13 cellular contexts compared by ENCODE assay signal in the genomic region with DNA sequence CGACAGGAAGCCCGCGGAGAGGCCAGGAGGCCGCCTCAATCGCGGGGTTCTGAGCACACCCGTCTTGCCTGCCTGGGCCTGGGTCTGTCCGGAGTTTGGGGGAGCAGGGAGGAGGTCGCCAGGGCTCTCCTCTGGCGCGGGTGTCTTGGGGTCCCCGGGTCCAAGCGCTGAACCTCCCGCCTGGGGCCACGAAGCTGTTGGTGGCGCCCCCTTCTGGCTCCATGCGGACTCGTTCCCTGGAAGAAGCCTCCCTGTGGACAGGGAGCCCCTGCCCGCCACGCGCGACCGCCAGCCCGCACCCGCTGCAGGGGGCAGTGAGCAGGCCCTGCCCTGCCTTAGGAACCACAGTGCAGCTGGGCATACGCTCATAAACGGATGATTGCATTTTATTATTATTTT. TPM values are rescaled to one million over a fixed set of nuclear protein-coding genes. Genes with fewer than 3 reads are reported as not detected.
DNase-seq lines count a peak whose midpoint lies in the region; ATAC-seq, FAIRE-seq and TF ChIP-seq lines count a peak whose summit lies in the region.
"Had no signal": no experiment of that assay in that cellular context is flagged by ENCODE, and none has a peak within 500 bp of the region (broad histone marks: within the 10 kb centered on the region; RNA-seq: fewer than 3 reads in every experiment).

No MANE protein-coding gene starts in this region.

- FAIRE-seq in bronchial epithelial cell (lab: Jason Lieb, UNC): no peak
- FAIRE-seq: GM12892 had no signal

- H3K79me2 ChIP-seq in DND-41 (ENCODE audit: insufficient read depth, low read length): no peaks in the 10 kb centered on the region

- no peak overlapping the region for H3K4me3 Mint-ChIP-seq in osteocyte (ENCODE audit: unreplicated experiment)

- H3K27ac ChIP-seq in DND-41 (ENCODE audit: low read length): no peak overlapping the region
- H3K27ac ChIP-seq: SK-N-MC had no signal

- ATAC-seq in DND-41 (ENCODE audit: insufficient read depth, low read depth) (no peak), GM21825 (IDR thresholded peaks at IDR 0.05; ENCODE audit: unreplicated experiment) (no peak)

- H3K27me3 ChIP-seq in DND-41 (ENCODE audit: insufficient read depth, low read length, poor library complexity) (no peaks in the 10 kb centered on the region), bronchial epithelial cell (ENCODE audit: control insufficient read depth, insufficient read depth, low read length) (no peaks in the 10 kb centered on the region)

- H3K9me3 Mint-ChIP-seq in osteocyte (ENCODE audit: unreplicated experiment): no peaks in the 10 kb centered on the region

- no peak overlapping the region for H3K4me2 ChIP-seq in DND-41 (ENCODE audit: insufficient read depth, low read length)

- no peak overlapping the region for H3K4me3 ChIP-seq in DND-41 (ENCODE audit: low read depth in 1 of 2, low read length in 2 of 2)
- H3K4me3 ChIP-seq in HFF-Myc (replicated peaks; ENCODE audit: low read depth, low read length): no peak overlapping the region
- H3K4me3 ChIP-seq in bronchial epithelial cell (ENCODE audit: low read depth, low read length): no peak overlapping the region
- H3K4me3 ChIP-seq: SK-N-MC had no signal

- DNase-seq in DND-41 (no peak), HFF-Myc (ENCODE audit: extremely low read depth, low read depth) (no peak), bronchial epithelial cell (ENCODE audit: low read depth) (no peak), osteocyte (ENCODE audit: extremely low spot score, unreplicated experiment) (no peak), NCI-H524 treated with DMSO at 0.1 percent for 48 hours (lab: John Stamatoyannopoulos, UW) (no peak), hippocampal formation (lab: John Stamatoyannopoulos, UW) (no peak)
- DNase-seq: activated CD4-positive, alpha-beta T cell treated with anti-CD3 and anti-CD28 coated beads, Interleukin-2, amount 50 U/mL, for 1 hour; Calu3; NCI-H1092; NCI-H526 had no signal

- no peak overlapping the region for H3K9ac ChIP-seq in DND-41 (ENCODE audit: low read depth, low read length)

- H3K4me1 Mint-ChIP-seq in osteocyte (ENCODE audit: unreplicated experiment): peaks cover 20% of the 10 kb centered on the region

- H3K27ac Mint-ChIP-seq in osteocyte (ENCODE audit: unreplicated experiment): no peak overlapping the region

- H3K36me3 ChIP-seq in DND-41 (ENCODE audit: insufficient read depth, low read length) (no peaks in the 10 kb centered on the region), bronchial epithelial cell (ENCODE audit: control insufficient read depth, insufficient read depth, low read length) (no peaks in the 10 kb centered on the region)

- TF ChIP-seq CTCF in DND-41 (IDR thresholded peaks at IDR 0.05; ENCODE audit: borderline replicate concordance, extremely low read depth, low read length, poor library complexity, severe bottlenecking): peak; percentile 41
- peak; percentile 11 for TF ChIP-seq CTCF in HFF-Myc (IDR thresholded peaks at IDR 0.05; ENCODE audit: low read depth, low read length, missing control alignments)
- TF ChIP-seq CTCF in bronchial epithelial cell (IDR thresholded peaks at IDR 0.05; ENCODE audit: insufficient read depth, low read length, severe bottlenecking): peak; percentile 36
- TF ChIP-seq CTCF in osteocyte (IDR thresholded peaks at IDR 0.05): peak; percentile 31

- H4K20me1 ChIP-seq in DND-41 (ENCODE audit: insufficient read depth, low read length): no peaks in the 10 kb centered on the region

- no peaks in the 10 kb centered on the region for H3K9me3 ChIP-seq in DND-41 (ENCODE audit: insufficient read depth, low read length, severe bottlenecking)

- H3K36me3 Mint-ChIP-seq in osteocyte (ENCODE audit: unreplicated experiment): no peaks in the 10 kb centered on the region

- no peaks in the 10 kb centered on the region for H3K27me3 Mint-ChIP-seq in osteocyte (ENCODE audit: unreplicated experiment)

- H3K4me1 ChIP-seq in DND-41 (ENCODE audit: insufficient read depth, low read length): peaks cover 22% of the 10 kb centered on the region

- no peak overlapping the region for H2AFZ ChIP-seq in DND-41 (ENCODE audit: low read depth, low read length)

RNA-seq across cellular contexts. Expression of gene MCUR1, which starts 44.7 kb away (rescaled TPM):
- total RNA-seq in bronchial epithelial cell: 10.0 and 15.1 TPM in 2 replicates
- 23.4 and 24.8 TPM in 2 replicates for total RNA-seq in osteocyte

RNA-seq across cellular contexts. Expression of gene RANBP9, which starts 58.0 kb away (rescaled TPM):
- total RNA-seq in bronchial epithelial cell (27.4 and 39.4 TPM in 2 replicates), osteocyte (53.6 and 55.4 TPM in 2 replicates)
